In the genomic region with DNA sequence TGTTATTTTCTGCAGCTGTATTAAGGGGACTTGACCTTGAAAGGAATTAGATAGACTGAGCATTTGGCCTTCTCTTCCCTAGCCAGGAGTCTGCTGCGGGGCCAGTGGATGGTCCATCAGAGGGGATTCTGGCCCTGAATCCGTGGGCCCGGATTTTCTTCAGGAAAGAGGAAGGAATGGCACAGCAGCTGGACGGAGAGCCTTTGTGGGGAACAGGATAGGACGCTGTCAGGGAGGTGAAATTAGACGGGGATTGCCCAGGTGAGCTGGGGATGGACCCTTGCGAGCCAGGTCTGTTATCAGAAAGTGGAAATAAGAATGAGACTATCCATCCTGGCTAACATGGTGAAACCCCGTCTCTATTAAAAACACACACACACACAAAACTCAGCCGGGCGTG, we compare ENCODE assay signal across 18 cellular contexts. TPM values are rescaled to one million over a fixed set of nuclear protein-coding genes. Genes with fewer than 3 reads are reported as not detected.
A peak's percentile ranks its signal among the peaks of the same experiment; 100 is the strongest.
DNase-seq lines count a peak whose midpoint lies in the region; ATAC-seq, FAIRE-seq and TF ChIP-seq lines count a peak whose summit lies in the region.
"Had no signal": no experiment of that assay in that cellular context is flagged by ENCODE, and none has a peak within 500 bp of the region (broad histone marks: within the 10 kb centered on the region; RNA-seq: fewer than 3 reads in every experiment).

No MANE protein-coding gene starts in this region.

- no peaks in the 10 kb centered on the region for H3K9me3 ChIP-seq in PC-3 (ENCODE audit: low read length)
- no peaks in the 10 kb centered on the region for H3K9me3 ChIP-seq in H1 (ENCODE audit: insufficient read depth in 2 of 2, low read depth in 1 of 2, low read length in 1 of 2)
- H3K9me3 ChIP-seq in GM23248 (ENCODE audit: low read depth) = no peaks in the 10 kb centered on the region
- H3K9me3 ChIP-seq: HAP-1, suprapubic skin, vagina had no signal

- peaks cover 44% of the 10 kb centered on the region for H3K27me3 Mint-ChIP-seq in stimulated activated memory B cell treated with anti-CD40 and anti-IgM and Interleukin-4, amounts not matched to agents 10 μg/mL and 1 μg/mL and 100 μg/mL, for 72 hours

- FAIRE-seq in H1 (lab: Jason Lieb, UNC) = no peak

- no peak overlapping the region for H4K91ac ChIP-seq in H1 (replicated peaks; ENCODE audit: insufficient read length, low read length)

- peaks cover 8% of the 10 kb centered on the region for H3K9me3 Mint-ChIP-seq in stimulated activated memory B cell treated with anti-CD40 and anti-IgM and Interleukin-4, amounts not matched to agents 10 μg/mL and 1 μg/mL and 100 μg/mL, for 72 hours
- H3K9me3 Mint-ChIP-seq: activated T-cell treated with anti-CD3 and anti-CD28 coated beads, Interleukin-2, amount 50 U/mL, for 24 hours; natural killer cell treated with Interleukin-12 subunit alpha and Interleukin-12 subunit beta and Interleukin-15 and Interleukin-18, amount 100 ng/mL, for 72 hours had no signal

- TF ChIP-seq POLR2A in H1 (IDR thresholded peaks at IDR 0.05; ENCODE audit: control extremely low read depth in 1 of 2, low read depth in 2 of 2, low read length in 2 of 2) = no peak

- H3K56ac ChIP-seq in H1 (replicated peaks; ENCODE audit: insufficient read length, low read depth, low read length) = no peak overlapping the region

- peaks cover 75% of the 10 kb centered on the region for H3K4me1 ChIP-seq in PC-3 (ENCODE audit: insufficient read depth, low read length)
- peaks cover 0 to 25% (median 20%) of the 10 kb centered on the region in 4 experiments; a peak in 6 of 7 replicates for H3K4me1 ChIP-seq in H1 (replicated peaks in 1 of 4; ENCODE audit: control insufficient read depth in 3 of 4, insufficient read depth in 4 of 4, low read length in 3 of 4)
- H3K4me1 ChIP-seq in GM23248 (ENCODE audit: insufficient read depth) = peaks cover 38% of the 10 kb centered on the region

- no peak for TF ChIP-seq CTCF in GM12865 (IDR thresholded peaks at IDR 0.05; ENCODE audit: insufficient read depth, low read depth, low read length, missing control alignments)
- no peak for TF ChIP-seq CTCF in PC-3 (conservative IDR thresholded peaks at IDR 0.05; ENCODE audit: low read depth, low read length)
- no peak for TF ChIP-seq CTCF in H1 (IDR thresholded peaks at IDR 0.05; ENCODE audit: control extremely low read depth in 1 of 3, insufficient read depth in 1 of 3, low read depth in 1 of 3, low read length in 3 of 3)

- H3K18ac ChIP-seq in H1 (ENCODE audit: extremely low read depth, low read length) = no peak overlapping the region

- no peaks in the 10 kb centered on the region for H3K9me2 ChIP-seq in PC-3 (replicated peaks; ENCODE audit: low read length)
- H3K9me2 ChIP-seq in GM23248 (ENCODE audit: insufficient read depth) = no peaks in the 10 kb centered on the region

- in situ Hi-C loops in GM23248 (cut with MboI) = no loop called here

- H4K5ac ChIP-seq in H1 (ENCODE audit: insufficient read length, low read depth, low read length) = no peak overlapping the region

- H4K20me1 ChIP-seq in PC-3 (ENCODE audit: low read length) (peaks cover 27% of the 10 kb centered on the region), H1 (replicated peaks in 1 of 2; ENCODE audit: control insufficient read depth in 1 of 2, insufficient read depth in 2 of 2, low read length in 2 of 2) (peaks cover 4 to 11% of the 10 kb centered on the region in 2 experiments), GM23248 (ENCODE audit: insufficient read depth) (no peaks in the 10 kb centered on the region)

- H2BK20ac ChIP-seq in H1 (ENCODE audit: low read length) = no peak overlapping the region

- H3K4me1 Mint-ChIP-seq in stimulated activated memory B cell treated with anti-CD40 and anti-IgM and Interleukin-4, amounts not matched to agents 10 μg/mL and 1 μg/mL and 100 μg/mL, for 72 hours = peaks cover 27% of the 10 kb centered on the region

- H3F3A ChIP-seq in PC-3 (ENCODE audit: low read length, unreplicated experiment) (peaks cover 10% of the 10 kb centered on the region), GM23248 (ENCODE audit: insufficient read depth) (peaks cover 35% of the 10 kb centered on the region)

- H3K79me2 ChIP-seq in PC-3 (ENCODE audit: low read length) = peaks cover 37% of the 10 kb centered on the region
- H3K79me2 ChIP-seq in H1 (ENCODE audit: control insufficient read depth in 1 of 2, insufficient read depth in 2 of 2, low read length in 2 of 2) = no peaks in the 10 kb centered on the region
- peaks cover 27% of the 10 kb centered on the region for H3K79me2 ChIP-seq in GM23248 (ENCODE audit: insufficient read depth)

- no peak overlapping the region for H3K23ac ChIP-seq in H1 (ENCODE audit: insufficient read length)

- H3K14ac ChIP-seq in H1 (ENCODE audit: insufficient read length) = no peak overlapping the region

- no peak overlapping the region for H2AK5ac ChIP-seq in H1 (ENCODE audit: low read depth, low read length)

- no peak for ATAC-seq in PC-3
- no peak for ATAC-seq in stimulated activated memory B cell treated with anti-CD40 and anti-IgM and Interleukin-4, amounts not matched to agents 10 μg/mL and 1 μg/mL and 100 μg/mL, for 72 hours
- ATAC-seq: left colon; natural killer cell treated with Interleukin-12 subunit alpha and Interleukin-12 subunit beta and Interleukin-15 and Interleukin-18, amount 100 ng/mL, for 72 hours had no signal

- H3K4me2 ChIP-seq in PC-3 (ENCODE audit: low read length) = no peak overlapping the region
- H3K4me2 ChIP-seq in H1 (ENCODE audit: insufficient read depth in 1 of 2, low read depth in 2 of 2, low read length in 2 of 2) = no peak overlapping the region; a peak in 1 of 4 replicates
- no peak overlapping the region for H3K4me2 ChIP-seq in GM23248 (ENCODE audit: unreplicated experiment)

- intact Hi-C loops in PC-3 (cut with micrococcal nuclease) = loop anchor here (5.0 kb wide), 1 partner anchor 142 kb away; no protein-coding TSS in a partner anchor

- H3K36me3 Mint-ChIP-seq in stimulated activated memory B cell treated with anti-CD40 and anti-IgM and Interleukin-4, amounts not matched to agents 10 μg/mL and 1 μg/mL and 100 μg/mL, for 72 hours = peaks cover 6% of the 10 kb centered on the region
- H3K36me3 Mint-ChIP-seq: natural killer cell treated with Interleukin-12 subunit alpha and Interleukin-12 subunit beta and Interleukin-15 and Interleukin-18, amount 100 ng/mL, for 72 hours had no signal

- 97% methylated on average over 10 of the region's 10 CpGs; no CpG with 5 or more reads in 1 of the 2 experiments for WGBS in H1 (ENCODE audit: extremely low coverage in 1 of 2, insufficient coverage in 1 of 2, insufficient read length in 1 of 2, insufficient replicate concordance in 2 of 2, low coverage in 1 of 2, low lambda C conversion rate in 2 of 2, missing lambda C conversion rate in 1 of 2), 2 experiments
- WGBS in GM23248 (ENCODE audit: low coverage in 1 of 2, low lambda C conversion rate in 2 of 2, missing lambda C conversion rate in 2 of 2), 2 experiments = 96 to 97% methylated on average over 10 of the region's 10 CpGs

- TF ChIP-seq RAD21 in H1 (IDR thresholded peaks at IDR 0.05 in 1 of 2, conservative IDR thresholded peaks at IDR 0.05 in 1 of 2; ENCODE audit: low read depth in 2 of 2, low read length in 2 of 2) = no peak

- CTCF ChIA-PET in PC-3 (lab: Charles Lee) (no interaction called here), H1 (lab: Charles Lee; ENCODE audit: partially characterized antibody) (interaction anchor here (0.8 kb wide), 1 partner anchor 152 kb away, joined by 3 read pairs; no protein-coding TSS in a partner anchor)

- H3K27me3 ChIP-seq in PC-3 (ENCODE audit: low read length) (no peaks in the 10 kb centered on the region), H1 (replicated peaks in 1 of 4; ENCODE audit: control insufficient read depth in 3 of 4, extremely low read depth in 1 of 4, insufficient read depth in 3 of 4, low read length in 3 of 4) (peaks cover 0 to 16% (median 13%) of the 10 kb centered on the region in 4 experiments; a peak in 6 of 7 replicates), GM23248 (replicated peaks; ENCODE audit: insufficient read depth) (no peaks in the 10 kb centered on the region)
- H3K27me3 ChIP-seq: suprapubic skin, vagina had no signal

- no peak overlapping the region for H2BK15ac ChIP-seq in H1 (ENCODE audit: low read length)

- H2BK12ac ChIP-seq in H1 (ENCODE audit: low read depth, low read length) = no peak overlapping the region

- TF ChIP-seq EP300 in H1 (IDR thresholded peaks at IDR 0.05; ENCODE audit: borderline replicate concordance in 1 of 2, low read depth in 2 of 2, low read length in 2 of 2) = no peak

- no peaks in the 10 kb centered on the region for H3K79me1 ChIP-seq in H1 (ENCODE audit: low read depth, low read length)

- peaks cover 22% of the 10 kb centered on the region; the same call in 1 of the 2 replicates for H3K23me2 ChIP-seq in H1 (ENCODE audit: low read depth, low read length)

- BruUV-seq in PC-3 (replicated peaks; lab: Mats Ljungman, UMichigan) = no TSS peak

- H2AFZ ChIP-seq in PC-3 (ENCODE audit: low read length) = no peak overlapping the region
- no peak overlapping the region for H2AFZ ChIP-seq in H1 (ENCODE audit: low read length)
- H2AFZ ChIP-seq in GM23248 = no peak overlapping the region

- H3K27ac Mint-ChIP-seq in stimulated activated memory B cell treated with anti-CD40 and anti-IgM and Interleukin-4, amounts not matched to agents 10 μg/mL and 1 μg/mL and 100 μg/mL, for 72 hours = peak overlapping the region; percentile 17
- H3K27ac Mint-ChIP-seq: natural killer cell treated with Interleukin-12 subunit alpha and Interleukin-12 subunit beta and Interleukin-15 and Interleukin-18, amount 100 ng/mL, for 72 hours had no signal

- H3K9ac ChIP-seq in PC-3 (ENCODE audit: low read length) = peak overlapping the region; percentile 43
- no peak overlapping the region for H3K9ac ChIP-seq in H1 (replicated peaks in 1 of 4; ENCODE audit: extremely low read depth in 1 of 4, low read depth in 3 of 4, low read length in 3 of 4)
- no peak overlapping the region for H3K9ac ChIP-seq in GM23248

- DNase-seq in GM12865 (ENCODE audit: low read depth) (peak; percentile 57), PC-3 (no peak), H1 (ENCODE audit: low read depth in 1 of 2, low spot score in 2 of 2) (no peak), GM23248 (no peak), OCI-M2 (lab: John Stamatoyannopoulos, UW; ENCODE audit: unreplicated experiment) (no peak), RPMI8226 (no peak)
- DNase-seq: activated naive CD4-positive, alpha-beta T cell treated with Interleukin-2 at 50 U/mL for 16 hours; activated T-cell treated with anti-CD3 and anti-CD28 coated beads, Interleukin-2, amount 50 U/mL, for 24 hours; left colon; midbrain; NCI-H1417; NCI-H510A; T-helper 9 cell had no signal

- H3K36me3 ChIP-seq in PC-3 (ENCODE audit: low read depth, low read length) (peaks cover 8% of the 10 kb centered on the region; the same call in 1 of the 2 replicates), H1 (ENCODE audit: control insufficient read depth in 2 of 4, insufficient read depth in 4 of 4, low read length in 3 of 4) (no peaks in the 10 kb centered on the region), GM23248 (ENCODE audit: low read depth) (no peaks in the 10 kb centered on the region)
- H3K36me3 ChIP-seq: HAP-1, suprapubic skin, vagina had no signal

- H4K8ac ChIP-seq in H1 (ENCODE audit: extremely low read depth, insufficient read depth, low read length) = no peak overlapping the region

- H3K4me3 ChIP-seq in GM12865 (ENCODE audit: low read depth, low read length) = peak overlapping the region; percentile 2; the same call in 1 of the 2 replicates
- no peak overlapping the region for H3K4me3 ChIP-seq in PC-3 (ENCODE audit: low read length)
- no peak overlapping the region for H3K4me3 ChIP-seq in H1 (ENCODE audit: extremely low read depth in 1 of 4, insufficient read depth in 2 of 4, low read depth in 3 of 4, low read length in 4 of 4)
- H3K4me3 ChIP-seq in GM23248 = no peak overlapping the region
- H3K4me3 ChIP-seq: HAP-1, suprapubic skin, vagina had no signal

- H2BK5ac ChIP-seq in H1 (ENCODE audit: low read depth, low read length) = peak overlapping the region; percentile 88; the same call in 1 of the 2 replicates

- peak overlapping the region; percentile 46 for H3K4me3 Mint-ChIP-seq in stimulated activated memory B cell treated with anti-CD40 and anti-IgM and Interleukin-4, amounts not matched to agents 10 μg/mL and 1 μg/mL and 100 μg/mL, for 72 hours
- H3K4me3 Mint-ChIP-seq: activated T-cell treated with anti-CD3 and anti-CD28 coated beads, Interleukin-2, amount 50 U/mL, for 24 hours had no signal

- no peak overlapping the region for H2BK120ac ChIP-seq in H1 (replicated peaks; ENCODE audit: low read depth, low read length)

- H3K4ac ChIP-seq in H1 (replicated peaks; ENCODE audit: insufficient read length, low read depth, low read length) = no peak overlapping the region

- POLR2A ChIA-PET in PC-3 (lab: Charles Lee; ENCODE audit: unreplicated experiment) = no interaction called here
- POLR2A ChIA-PET in H1 (lab: Charles Lee; ENCODE audit: partially characterized antibody) = no interaction called here

- H3K27ac ChIP-seq in PC-3 (ENCODE audit: low read length) (peak overlapping the region; percentile 98), H1 (ENCODE audit: low read depth, low read length) (no peak overlapping the region), GM23248 (no peak overlapping the region)
- H3K27ac ChIP-seq: suprapubic skin, vagina had no signal

RNA-seq across cellular contexts. Expression of a gene that starts 1.7 kb away (rescaled TPM):
- total RNA-seq in PC-3 (2014; rRNA removed) = 50.4 and 81.4 TPM in 2 replicates
- total RNA-seq in H1 (2021; fragmentation: NEBNext Ultra II Directional; extraction: Animal tissue kit (Norgen Biotek cat#: 25700)) = 12.4 and 13.0 TPM in 2 replicates
- polyA plus RNA-seq in H1 (2011; rRNA removed) = 10.4 and 10.7 TPM in 2 replicates
- polyA plus RNA-seq in H1 (2011; cell fraction: cytosol; rRNA removed) = 11.0 TPM
- polyA plus RNA-seq in H1 (2011; cell fraction: nucleus; rRNA removed) = 13.4 TPM
- 9.3 to 12.8 TPM (median 10.8 TPM) in 4 replicates for polyA plus RNA-seq in H1 (2012, experiment 1 of 2)
- polyA plus RNA-seq in H1 (2012, experiment 2 of 2) = 1.4 TPM
- polyA plus RNA-seq in H1 (2013, experiment 1 of 2) = 6.7 TPM
- polyA plus RNA-seq in H1 (2013, experiment 2 of 2) = 7.0 TPM
- polyA minus RNA-seq in H1 (2011; rRNA and poly(A)+ RNA removed) = 47.7 and 67.1 TPM in 2 replicates
- polyA minus RNA-seq in H1 (2011; cell fraction: cytosol; rRNA and poly(A)+ RNA removed) = 19.1 TPM
- polyA minus RNA-seq in H1 (2011; cell fraction: nucleus; rRNA and poly(A)+ RNA removed) = 19.0 TPM
- total RNA-seq in GM23248 (2014; rRNA removed; shearing (Covaris generic)) = 11.5 and 12.2 TPM in 2 replicates
- 5.9 and 7.6 TPM in 2 replicates for polyA plus RNA-seq in GM23248 (2016; fragmentation: Nextera tagmentation; extraction: Ambion mirVana)

RNA-seq across cellular contexts. Expression of a gene that starts 54.6 kb away (rescaled TPM):
- total RNA-seq in PC-3 (2014; rRNA removed) = 8.1 and 9.2 TPM in 2 replicates
- total RNA-seq in H1 (2021; fragmentation: NEBNext Ultra II Directional; extraction: Animal tissue kit (Norgen Biotek cat#: 25700)) = 16.2 and 17.8 TPM in 2 replicates
- polyA plus RNA-seq in H1 (2011; rRNA removed) (3.9 and 4.0 TPM in 2 replicates), GM23248 (2016; fragmentation: Nextera tagmentation; extraction: Ambion mirVana) (9.1 and 10.7 TPM in 2 replicates)
- 3.8 TPM for polyA plus RNA-seq in H1 (2011; cell fraction: cytosol; rRNA removed)
- 8.8 TPM for polyA plus RNA-seq in H1 (2011; cell fraction: nucleus; rRNA removed)
- polyA plus RNA-seq in H1 (2012, experiment 1 of 2) = 5.4 to 8.5 TPM (median 6.6 TPM) in 4 replicates
- polyA plus RNA-seq in H1 (2012, experiment 2 of 2) = 0.37 TPM
- 7.4 TPM for polyA plus RNA-seq in H1 (2013, experiment 1 of 2)
- polyA plus RNA-seq in H1 (2013, experiment 2 of 2) = 7.1 TPM
- polyA minus RNA-seq in H1 (2011; rRNA and poly(A)+ RNA removed) = 16.0 and 24.5 TPM in 2 replicates
- polyA minus RNA-seq in H1 (2011; cell fraction: cytosol; rRNA and poly(A)+ RNA removed) = 12.4 TPM
- 24.6 TPM for polyA minus RNA-seq in H1 (2011; cell fraction: nucleus; rRNA and poly(A)+ RNA removed)
- total RNA-seq in GM23248 (2014; rRNA removed; shearing (Covaris generic)) = 10.6 and 10.7 TPM in 2 replicates
